Comparison of ENCODE assay signal across 8 cellular contexts in the genomic region with DNA sequence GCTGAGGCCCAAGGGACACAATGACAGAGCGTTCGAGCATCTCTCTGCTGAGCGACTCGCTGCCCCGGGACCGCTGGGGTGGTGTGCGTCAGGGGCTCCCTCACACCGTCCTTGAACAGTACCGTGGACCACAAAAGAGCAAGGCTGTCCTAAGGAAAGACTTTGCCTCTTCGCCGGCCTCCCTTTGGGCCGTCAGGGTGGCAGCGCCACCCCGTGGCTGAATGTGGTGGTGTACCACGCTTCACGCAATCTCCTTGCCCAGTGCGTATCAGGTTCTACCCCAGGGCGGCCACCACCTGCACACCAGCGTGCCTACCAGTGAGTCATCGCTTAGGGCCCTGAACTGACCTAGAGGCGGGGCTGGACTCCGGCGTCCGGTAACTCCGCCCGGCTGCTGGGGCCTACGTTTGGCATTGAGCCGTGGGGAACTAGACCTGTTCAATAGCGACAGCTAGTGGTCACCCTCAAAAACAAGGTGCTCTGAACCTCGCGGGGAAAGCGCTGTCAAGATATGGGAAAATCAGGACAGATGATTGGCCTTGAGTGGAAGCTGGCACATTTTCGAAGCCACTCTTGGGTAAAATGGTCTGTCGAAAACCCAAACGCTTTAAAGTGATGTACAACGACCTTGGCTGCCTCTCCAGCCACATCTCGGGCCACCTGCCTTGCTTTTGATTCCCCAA. TPM values are rescaled to one million over a fixed set of nuclear protein-coding genes. Genes with fewer than 3 reads are reported as not detected.
DNase-seq lines count a peak whose midpoint lies in the region; TF ChIP-seq lines count a peak whose summit lies in the region.

No MANE protein-coding gene starts in this region.

- TF ChIP-seq CTCF in colonic mucosa (IDR thresholded peaks at IDR 0.05): peak; percentile 95

- no peak overlapping the region for H3K27ac ChIP-seq in colonic mucosa

- H3K9me3 ChIP-seq in HAP-1 (no peaks in the 10 kb centered on the region), colonic mucosa (no peaks in the 10 kb centered on the region)

- H3K4me3 ChIP-seq in HAP-1: no peak overlapping the region
- H3K4me3 ChIP-seq in colonic mucosa: peak overlapping the region; percentile 8

- in situ Hi-C loops in HAP-1 (cut with MboI; ENCODE audit: low sequenced_read_pairs): no loop called here

- peaks cover 2% of the 10 kb centered on the region; the same call in 1 of the 2 replicates for H3K27me3 ChIP-seq in HAP-1 (ENCODE audit: low read depth)
- no peaks in the 10 kb centered on the region for H3K27me3 ChIP-seq in colonic mucosa

- DNase-seq in GF-D8 (lab: John Stamatoyannopoulos, UW) (peak; percentile 82), HAP-1 (ENCODE audit: low spot score in 2 of 2) (peak; percentile 65 to 87), M059J (ENCODE audit: low read depth) (peak; percentile 98), colonic mucosa (peak; percentile 95), left kidney (ENCODE audit: low read depth, low spot score) (peak; percentile 93), NCI-H748 (lab: John Stamatoyannopoulos, UW; ENCODE audit: unreplicated experiment) (no peak)
- DNase-seq in activated CD4-positive, alpha-beta T cell treated with anti-CD3 and anti-CD28 coated beads for 4 hours: peak; percentile 74 to 81
- DNase-seq in stimulated activated CD4-positive, alpha-beta T cell treated with anti-CD3 and anti-CD28 coated beads, Interleukin-1b, Interleukin-23, amount 100 ng/mL, for 48 hours: peak; percentile 90

- intact Hi-C loops in colonic mucosa (cut with DNase I): loop anchor here (5.0 kb wide), 1 partner anchor 170 kb away; no protein-coding TSS in a partner anchor

- no peaks in the 10 kb centered on the region; the same call in 1 of the 2 replicates for H3K4me1 ChIP-seq in HAP-1
- H3K4me1 ChIP-seq in colonic mucosa: peaks cover 4% of the 10 kb centered on the region

- H3K36me3 ChIP-seq in HAP-1 (replicated peaks) (no peaks in the 10 kb centered on the region), colonic mucosa (no peaks in the 10 kb centered on the region)

- peak overlapping the region; percentile 45 to 55 for H3K9ac ChIP-seq in colonic mucosa (ENCODE audit: low read depth in 2 of 2, low read length in 2 of 2)

RNA-seq across cellular contexts. Expression of gene TRAF3IP3, which starts 8.1 kb away (rescaled TPM):
- total RNA-seq in M059J (2014; rRNA removed; shearing (Covaris generic)): not detected in 2 replicates
- total RNA-seq in colonic mucosa: 1 to 10 TPM; 2.0 to 3.2 TPM

RNA-seq across cellular contexts. Expression of gene C1orf74, which starts 36.6 kb away (rescaled TPM):
- total RNA-seq in M059J (2014; rRNA removed; shearing (Covaris generic)): 4.0 and 5.7 TPM in 2 replicates
- total RNA-seq in colonic mucosa: 1 to 10 TPM; 2.2 to 2.9 TPM

RNA-seq across cellular contexts. Expression of gene HSD11B1, which starts 43.1 kb away (rescaled TPM):
- total RNA-seq in M059J (2014; rRNA removed; shearing (Covaris generic)): 1.9 and 4.3 TPM in 2 replicates
- under 1 TPM; 0.48 to 0.59 TPM for total RNA-seq in colonic mucosa

RNA-seq across cellular contexts. Expression of gene IRF6, which starts 58.2 kb away (rescaled TPM):
- total RNA-seq in M059J (2014; rRNA removed; shearing (Covaris generic)): 0.39 and 0.47 TPM in 2 replicates
- total RNA-seq in colonic mucosa: 100 to 1,000 TPM in 1 of 2 donors, 10 to 100 TPM in 1; 87.5 to 133 TPM
